ENCODE assay signal across 8 cellular contexts in genomic region chr17:7887482-7888183, GRCh38. TPM values are rescaled to one million over a fixed set of nuclear protein-coding genes. Genes with fewer than 3 reads are reported as not detected.
A peak's percentile ranks its signal among the peaks of the same experiment; 100 is the strongest.
DNase-seq lines count a peak whose midpoint lies in the region; ATAC-seq and TF ChIP-seq lines count a peak whose summit lies in the region.

No MANE protein-coding gene starts in this region.

- H3K9me3 ChIP-seq in neuron (ENCODE audit: low read length), result no peaks in the 10 kb centered on the region
- H3K9me3 ChIP-seq in stomach smooth muscle (ENCODE audit: control insufficient read depth in 2 of 2, low read length in 2 of 2), result no peaks in the 10 kb centered on the region

- H3K36me3 ChIP-seq in neuron (ENCODE audit: insufficient read depth, low read length), result peaks cover 24% of the 10 kb centered on the region
- H3K36me3 ChIP-seq in stomach smooth muscle (ENCODE audit: control insufficient read depth in 2 of 2, insufficient read depth in 2 of 2, low read length in 2 of 2), result peaks cover 9 to 10% of the 10 kb centered on the region in 2 donors

- H3K4me3 ChIP-seq in neuron (ENCODE audit: low read length), result peak overlapping the region; percentile 55
- H3K4me3 ChIP-seq in stomach smooth muscle (ENCODE audit: low read length in 2 of 2), result peak overlapping the region; percentile 76 to 85

- H3K27me3 ChIP-seq in foreskin keratinocyte (no peaks in the 10 kb centered on the region), neuron (ENCODE audit: insufficient read depth, low read length) (no peaks in the 10 kb centered on the region), stomach smooth muscle (ENCODE audit: control insufficient read depth in 1 of 2, insufficient read depth in 2 of 2, low read length in 2 of 2) (no peaks in the 10 kb centered on the region)

- no peak for TF ChIP-seq CTCF in foreskin keratinocyte (conservative IDR thresholded peaks at IDR 0.05)

- H3K9ac ChIP-seq in stomach smooth muscle (ENCODE audit: low read length in 2 of 2), result peak overlapping the region; percentile 52 to 64

- DNase-seq in AML-193 (lab: John Stamatoyannopoulos, UW) (peak; percentile 55 to 58), M059J (ENCODE audit: low read depth) (peak; percentile 95), SHP77 (lab: John Stamatoyannopoulos, UW) (peak; percentile 95 to 100), activated gamma-delta T cell (lab: John Stamatoyannopoulos, UW) (peak; percentile 51), foreskin keratinocyte (peak; percentile 94 to 97)

- ATAC-seq in GM19463 (IDR thresholded peaks at IDR 0.05; ENCODE audit: unreplicated experiment) (peak; percentile 52), foreskin keratinocyte (peak; percentile 79)

- H3K4me1 ChIP-seq in foreskin keratinocyte (peaks cover 33% of the 10 kb centered on the region), neuron (ENCODE audit: insufficient read depth, low read length) (peaks cover 45% of the 10 kb centered on the region), stomach smooth muscle (ENCODE audit: control insufficient read depth, insufficient read depth, low read length) (peaks cover 48% of the 10 kb centered on the region)

- peak overlapping the region; percentile 4 for H2AFZ ChIP-seq in neuron (ENCODE audit: low read depth, low read length)

- H3K27ac ChIP-seq in foreskin keratinocyte (peak overlapping the region; percentile 38), stomach smooth muscle (ENCODE audit: low read length) (peak overlapping the region; percentile 87)

RNA-seq across cellular contexts. Expression of gene CHD3, which starts 1.0 kb away (rescaled TPM):
- total RNA-seq in M059J (2014; rRNA removed; shearing (Covaris generic)), result 15.6 and 31.3 TPM in 2 replicates
- 89.8 and 91.3 TPM in 2 replicates for total RNA-seq in foreskin keratinocyte
- polyA plus RNA-seq in foreskin keratinocyte, result 66.8 and 76.4 TPM in 2 replicates

RNA-seq across cellular contexts. Expression of gene RNF227, which starts 28.5 kb away (rescaled TPM):
- total RNA-seq in M059J (2014; rRNA removed; shearing (Covaris generic)), result 0.86 and 7.8 TPM in 2 replicates
- 1.9 and 2.3 TPM in 2 replicates for total RNA-seq in foreskin keratinocyte
- polyA plus RNA-seq in foreskin keratinocyte, result 1.5 TPM in 2 replicates

RNA-seq across cellular contexts. Expression of gene CYB5D1, which starts 29.8 kb away (rescaled TPM):
- total RNA-seq in M059J (2014; rRNA removed; shearing (Covaris generic)), result 6.6 and 14.2 TPM in 2 replicates
- total RNA-seq in foreskin keratinocyte, result 8.9 and 10.2 TPM in 2 replicates
- 4.8 and 6.6 TPM in 2 replicates for polyA plus RNA-seq in foreskin keratinocyte

RNA-seq across cellular contexts. Expression of gene NAA38, which starts 30.3 kb away (rescaled TPM):
- 49.4 and 68.2 TPM in 2 replicates for total RNA-seq in M059J (2014; rRNA removed; shearing (Covaris generic))
- total RNA-seq in foreskin keratinocyte, result 119 and 136 TPM in 2 replicates
- polyA plus RNA-seq in foreskin keratinocyte, result 143 and 146 TPM in 2 replicates

RNA-seq across cellular contexts. Expression of gene TMEM88, which starts 32.8 kb away (rescaled TPM):
- 0.49 TPM in 1 of 2 replicates, not detected in the other for total RNA-seq in M059J (2014; rRNA removed; shearing (Covaris generic))
- 0.58 and 0.67 TPM in 2 replicates for total RNA-seq in foreskin keratinocyte
- polyA plus RNA-seq in foreskin keratinocyte, result 0.65 and 1.3 TPM in 2 replicates

Comparison
In these comparisons a context has a peak if more than half of its experiments do, and no peak if none do; other contexts are left out.
1. Peak in every context shown above with its lines: DNase-seq, ATAC-seq, H3K4me3 ChIP-seq and H3K27ac ChIP-seq.